ENCODE assay signal across 26 cellular contexts in genomic region chr13:43694265-43694664, GRCh38.
"Had no signal": no experiment of that assay in that cellular context is flagged by ENCODE, and none has a peak within 500 bp of the region (broad histone marks: within the 10 kb centered on the region; RNA-seq: fewer than 3 reads in every experiment).

No MANE protein-coding gene starts in this region.

- H3K27me3 ChIP-seq: pancreas, suprapubic skin, tibial artery, upper lobe of right lung had no signal

- H3K27ac ChIP-seq: left ventricle myocardium inferior, pancreas, prostate gland, skin epidermis, suprapubic skin, thoracic aorta, tibial artery, upper lobe of right lung had no signal

- H3K4me3 ChIP-seq: left ventricle myocardium inferior, lung, pancreas, prostate gland, skin epidermis, suprapubic skin, thoracic aorta, tibial artery, upper lobe of right lung had no signal

- H3K4me3 Mint-ChIP-seq: mesothelial cell of epicardium; naive B cell; natural killer cell treated with Interleukin-12 subunit alpha and Interleukin-12 subunit beta and Interleukin-15 and Interleukin-18, amount 100 ng/mL, for 72 hours; stimulated activated effector memory CD8-positive, alpha-beta T cell treated with anti-CD3 and anti-CD28 coated beads, Interleukin-12 subunit alpha, Interleukin-12 subunit beta, amount 100 ng/mL, for 72 hours; stimulated activated naive CD8-positive, alpha-beta T cell treated with anti-CD3 and anti-CD28 coated beads, Interleukin-15, Interleukin-2, amounts not matched to agents 100 ng/mL and 50 ng/mL, for 24 hours had no signal

- DNase-seq: hypothalamus; islet precursor cell; left ventricle myocardium inferior; mesendoderm; naive B cell; nucleus accumbens; pancreas; posterior cingulate gyrus; retina; right cardiac atrium; stimulated activated CD4-positive, alpha-beta T cell treated with anti-CD3 and anti-CD28 coated beads, Interleukin-12 subunit alpha, Interleukin-12 subunit beta, amount 100 ng/mL, for 4 hours; stimulated activated CD4-positive, alpha-beta T cell treated with anti-CD3 and anti-CD28 coated beads, Interleukin-4, amount 100 ng/mL, for 24 hours; stimulated activated naive CD4-positive, alpha-beta T cell; tibial artery; trophoblast cell; upper lobe of right lung had no signal

- ATAC-seq: natural killer cell treated with Interleukin-12 subunit alpha and Interleukin-12 subunit beta and Interleukin-15 and Interleukin-18, amount 100 ng/mL, for 72 hours; pancreas; right cardiac atrium; sciatic nerve; stimulated activated effector memory CD8-positive, alpha-beta T cell treated with anti-CD3 and anti-CD28 coated beads, Interleukin-12 subunit alpha, Interleukin-12 subunit beta, amount 100 ng/mL, for 72 hours; upper lobe of right lung had no signal

- H3K9me3 Mint-ChIP-seq: mesothelial cell of epicardium; naive B cell; natural killer cell treated with Interleukin-12 subunit alpha and Interleukin-12 subunit beta and Interleukin-15 and Interleukin-18, amount 100 ng/mL, for 72 hours; stimulated activated effector memory CD8-positive, alpha-beta T cell treated with anti-CD3 and anti-CD28 coated beads, Interleukin-12 subunit alpha, Interleukin-12 subunit beta, amount 100 ng/mL, for 72 hours; stimulated activated naive CD8-positive, alpha-beta T cell treated with anti-CD3 and anti-CD28 coated beads, Interleukin-15, Interleukin-2, amounts not matched to agents 100 ng/mL and 50 ng/mL, for 24 hours had no signal

- H3K9me3 ChIP-seq: left ventricle myocardium inferior, pancreas, prostate gland, suprapubic skin, thoracic aorta, tibial artery, upper lobe of right lung had no signal

- H3K4me1 Mint-ChIP-seq: naive B cell; stimulated activated effector memory CD8-positive, alpha-beta T cell treated with anti-CD3 and anti-CD28 coated beads, Interleukin-12 subunit alpha, Interleukin-12 subunit beta, amount 100 ng/mL, for 72 hours had no signal

- H3K36me3 ChIP-seq: left ventricle myocardium inferior, pancreas, prostate gland, suprapubic skin, thoracic aorta, tibial artery, upper lobe of right lung had no signal

- H3K36me3 Mint-ChIP-seq: mesothelial cell of epicardium; naive B cell; natural killer cell treated with Interleukin-12 subunit alpha and Interleukin-12 subunit beta and Interleukin-15 and Interleukin-18, amount 100 ng/mL, for 72 hours; stimulated activated effector memory CD8-positive, alpha-beta T cell treated with anti-CD3 and anti-CD28 coated beads, Interleukin-12 subunit alpha, Interleukin-12 subunit beta, amount 100 ng/mL, for 72 hours had no signal

- H3K27ac Mint-ChIP-seq: mesothelial cell of epicardium; naive B cell; natural killer cell treated with Interleukin-12 subunit alpha and Interleukin-12 subunit beta and Interleukin-15 and Interleukin-18, amount 100 ng/mL, for 72 hours; stimulated activated effector memory CD8-positive, alpha-beta T cell treated with anti-CD3 and anti-CD28 coated beads, Interleukin-12 subunit alpha, Interleukin-12 subunit beta, amount 100 ng/mL, for 72 hours; stimulated activated naive CD8-positive, alpha-beta T cell treated with anti-CD3 and anti-CD28 coated beads, Interleukin-15, Interleukin-2, amounts not matched to agents 100 ng/mL and 50 ng/mL, for 24 hours had no signal

- H3K4me1 ChIP-seq: prostate gland, upper lobe of right lung had no signal
